ENCODE assay signal across 18 cellular contexts in the genomic region with DNA sequence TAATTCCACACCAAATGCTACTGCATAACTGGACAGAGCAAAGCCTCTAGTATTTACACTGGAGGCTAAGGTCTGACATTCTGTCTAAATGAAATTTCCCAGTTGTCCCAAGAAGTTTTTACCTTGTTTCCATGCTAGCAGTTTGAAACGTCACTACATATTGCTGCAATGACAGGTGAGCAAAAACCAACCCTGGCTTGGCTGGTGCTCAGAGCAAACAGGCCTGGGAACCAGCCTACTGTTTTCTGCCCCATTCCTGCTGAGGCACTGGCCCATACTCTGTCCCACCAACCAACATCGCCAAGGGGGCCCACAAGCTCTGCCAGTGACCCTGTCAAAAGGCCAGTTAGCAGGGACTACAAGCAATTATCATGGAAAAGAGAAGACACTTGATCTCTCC.
DNase-seq lines count a peak whose midpoint lies in the region; FAIRE-seq and TF ChIP-seq lines count a peak whose summit lies in the region.
"Had no signal": no experiment of that assay in that cellular context is flagged by ENCODE, and none has a peak within 500 bp of the region (broad histone marks: within the 10 kb centered on the region; RNA-seq: fewer than 3 reads in every experiment).

No MANE protein-coding gene starts in this region.

- H3K27ac ChIP-seq in HUES64 (ENCODE audit: low read depth, low read length): peak overlapping the region; percentile 21; the same call in 1 of the 2 replicates
- H3K27ac ChIP-seq in H1 (ENCODE audit: low read depth, low read length): no peak overlapping the region

- no peak overlapping the region for H3K4me3 Mint-ChIP-seq in mesothelial cell of epicardium
- H3K4me3 Mint-ChIP-seq: CD4-positive, CD25-positive, alpha-beta regulatory T cell; H9 had no signal

- TF ChIP-seq EP300 in H1 (IDR thresholded peaks at IDR 0.05; ENCODE audit: borderline replicate concordance in 1 of 2, low read depth in 2 of 2, low read length in 2 of 2): no peak

- TF ChIP-seq CTCF in H1 (IDR thresholded peaks at IDR 0.05; ENCODE audit: control extremely low read depth in 1 of 3, insufficient read depth in 1 of 3, low read depth in 1 of 3, low read length in 3 of 3): no peak
- TF ChIP-seq CTCF in mesothelial cell of epicardium (IDR thresholded peaks at IDR 0.05; ENCODE audit: unreplicated experiment): no peak

- H2BK120ac ChIP-seq in H1 (replicated peaks; ENCODE audit: low read depth, low read length): no peak overlapping the region

- no peak for TF ChIP-seq POLR2A in H1 (IDR thresholded peaks at IDR 0.05; ENCODE audit: control extremely low read depth in 1 of 2, low read depth in 2 of 2, low read length in 2 of 2)

- H3K79me2 ChIP-seq in H1 (ENCODE audit: control insufficient read depth in 1 of 2, insufficient read depth in 2 of 2, low read length in 2 of 2): no peaks in the 10 kb centered on the region

- H3K36me3 ChIP-seq in HUES64 (ENCODE audit: insufficient read depth, low read length) (no peaks in the 10 kb centered on the region), H1 (ENCODE audit: control insufficient read depth in 2 of 4, insufficient read depth in 4 of 4, low read length in 3 of 4) (no peaks in the 10 kb centered on the region)
- H3K36me3 ChIP-seq: BE2C had no signal

- H3K27ac Mint-ChIP-seq in mesothelial cell of epicardium: peak overlapping the region; percentile 43
- H3K27ac Mint-ChIP-seq: CD4-positive, CD25-positive, alpha-beta regulatory T cell; H9 had no signal

- no peak overlapping the region for H3K14ac ChIP-seq in H1 (ENCODE audit: insufficient read length)

- no peak overlapping the region for H3K18ac ChIP-seq in H1 (ENCODE audit: extremely low read depth, low read length)

- 85% methylated on average over 2 of the region's 2 CpGs for WGBS in HUES64
- WGBS in H1 (ENCODE audit: extremely low coverage in 1 of 2, insufficient coverage in 1 of 2, insufficient read length in 1 of 2, insufficient replicate concordance in 2 of 2, low coverage in 1 of 2, low lambda C conversion rate in 2 of 2, missing lambda C conversion rate in 1 of 2), 2 experiments: 48% methylated on average over 2 of the region's 2 CpGs; no CpG with 5 or more reads in 1 of the 2 experiments

- no peak overlapping the region for H3K23ac ChIP-seq in H1 (ENCODE audit: insufficient read length)

- 0 out of 2 replicates have a peak overlapping the region, but pooled peaks have one; percentile 22 for H4K8ac ChIP-seq in H1 (ENCODE audit: extremely low read depth, insufficient read depth, low read length)

- no peak for FAIRE-seq in H1 (lab: Jason Lieb, UNC)
- FAIRE-seq: A204.1, D721Med, G401.6, GM12892, GM18507 had no signal

- no peaks in the 10 kb centered on the region for H3K9me3 Mint-ChIP-seq in mesothelial cell of epicardium
- H3K9me3 Mint-ChIP-seq: CD4-positive, CD25-positive, alpha-beta regulatory T cell had no signal

- H2BK20ac ChIP-seq in H1 (ENCODE audit: low read length): no peak overlapping the region

- H3K4me1 Mint-ChIP-seq in mesothelial cell of epicardium: peaks cover 62% of the 10 kb centered on the region
- H3K4me1 Mint-ChIP-seq: CD4-positive, CD25-positive, alpha-beta regulatory T cell had no signal

- peaks cover 57% of the 10 kb centered on the region for H3K4me1 ChIP-seq in HUES64 (ENCODE audit: insufficient read depth, low read length)
- peaks cover 8 to 30% (median 27%) of the 10 kb centered on the region in 4 experiments for H3K4me1 ChIP-seq in H1 (replicated peaks in 1 of 4; ENCODE audit: control insufficient read depth in 3 of 4, insufficient read depth in 4 of 4, low read length in 3 of 4)
- H3K4me1 ChIP-seq: BE2C, Caco-2 had no signal

- no peak for DNase-seq in H1 (ENCODE audit: low read depth in 1 of 2, low spot score in 2 of 2)
- DNase-seq in mesothelial cell of epicardium (ENCODE audit: low spot score in 2 of 2, unreplicated experiment in 2 of 2): no peak
- DNase-seq in RPMI8226: no peak
- no peak for DNase-seq in NCI-H1417 (lab: John Stamatoyannopoulos, UW)
- DNase-seq in NCI-H526 treated with DMSO at 0.1 percent for 48 hours (lab: John Stamatoyannopoulos, UW): no peak
- DNase-seq: ACHN; BE2C; C1 segment of cervical spinal cord; Caco-2; CD4-positive, CD25-positive, alpha-beta regulatory T cell; GOT3; H9 had no signal

- no peaks in the 10 kb centered on the region for H3K27me3 Mint-ChIP-seq in mesothelial cell of epicardium (ENCODE audit: low read depth)
- H3K27me3 Mint-ChIP-seq: CD4-positive, CD25-positive, alpha-beta regulatory T cell had no signal

- H3K56ac ChIP-seq in H1 (replicated peaks; ENCODE audit: insufficient read length, low read depth, low read length): no peak overlapping the region

- no peak overlapping the region for H4K5ac ChIP-seq in H1 (ENCODE audit: insufficient read length, low read depth, low read length)

- H3K9ac ChIP-seq in HUES64 (ENCODE audit: low read depth, low read length): no peak overlapping the region
- H3K9ac ChIP-seq in H1 (replicated peaks in 1 of 4; ENCODE audit: extremely low read depth in 1 of 4, low read depth in 3 of 4, low read length in 3 of 4): no peak overlapping the region

- CTCF ChIA-PET in H1 (lab: Charles Lee; ENCODE audit: partially characterized antibody): interaction anchor here (0.6 kb wide), 1 partner anchor 71 kb away, joined by 4 read pairs; no protein-coding TSS in a partner anchor

- H3K4me3 ChIP-seq in HUES64 (ENCODE audit: low read length) (no peak overlapping the region), H1 (ENCODE audit: extremely low read depth in 1 of 4, insufficient read depth in 2 of 4, low read depth in 3 of 4, low read length in 4 of 4) (no peak overlapping the region)

- peaks cover 0 to 1% of the 10 kb centered on the region in 2 experiments for H4K20me1 ChIP-seq in H1 (replicated peaks in 1 of 2; ENCODE audit: control insufficient read depth in 1 of 2, insufficient read depth in 2 of 2, low read length in 2 of 2)

- no peak for TF ChIP-seq RAD21 in H1 (IDR thresholded peaks at IDR 0.05 in 1 of 2, conservative IDR thresholded peaks at IDR 0.05 in 1 of 2; ENCODE audit: low read depth in 2 of 2, low read length in 2 of 2)

- no peak overlapping the region for H3K4ac ChIP-seq in H1 (replicated peaks; ENCODE audit: insufficient read length, low read depth, low read length)

- no peaks in the 10 kb centered on the region for H3K23me2 ChIP-seq in H1 (ENCODE audit: low read depth, low read length)

- no peak overlapping the region; the same call in 1 of the 2 replicates for H2BK5ac ChIP-seq in H1 (ENCODE audit: low read depth, low read length)

- peaks cover 24% of the 10 kb centered on the region for H3K36me3 Mint-ChIP-seq in mesothelial cell of epicardium
- H3K36me3 Mint-ChIP-seq: CD4-positive, CD25-positive, alpha-beta regulatory T cell had no signal

- POLR2A ChIA-PET in H1 (lab: Charles Lee; ENCODE audit: partially characterized antibody): no interaction called here

- no peak overlapping the region; a peak in 1 of 4 replicates for H3K4me2 ChIP-seq in H1 (ENCODE audit: insufficient read depth in 1 of 2, low read depth in 2 of 2, low read length in 2 of 2)

- H2BK12ac ChIP-seq in H1 (ENCODE audit: low read depth, low read length): no peak overlapping the region

- H2BK15ac ChIP-seq in H1 (ENCODE audit: low read length): no peak overlapping the region

- no peak overlapping the region for H4K91ac ChIP-seq in H1 (replicated peaks; ENCODE audit: insufficient read length, low read length)

- H3K79me1 ChIP-seq in H1 (ENCODE audit: low read depth, low read length): no peaks in the 10 kb centered on the region

- no peak overlapping the region for H2AK5ac ChIP-seq in H1 (ENCODE audit: low read depth, low read length)

- no peak overlapping the region for H2AFZ ChIP-seq in H1 (ENCODE audit: low read length)

- H3K27me3 ChIP-seq in HUES64 (ENCODE audit: insufficient read depth, low read length) (peaks cover 19% of the 10 kb centered on the region; the same call in 1 of the 2 replicates), H1 (replicated peaks in 1 of 4; ENCODE audit: control insufficient read depth in 3 of 4, extremely low read depth in 1 of 4, insufficient read depth in 3 of 4, low read length in 3 of 4) (peaks cover 1 to 9% (median 4%) of the 10 kb centered on the region in 4 experiments; a peak in 5 of 7 replicates)
- H3K27me3 ChIP-seq: BE2C had no signal

- H3K9me3 ChIP-seq in HUES64 (ENCODE audit: insufficient read depth, low read depth, low read length) (no peaks in the 10 kb centered on the region), H1 (ENCODE audit: insufficient read depth in 2 of 2, low read depth in 1 of 2, low read length in 1 of 2) (no peaks in the 10 kb centered on the region)
- H3K9me3 ChIP-seq: BE2C, Caco-2 had no signal

TF ChIP-seq in H1, 55 proteins besides CTCF, POLR2A, EP300 and RAD21 (continues in another document):
- TF ChIP-seq CBX5 (IDR thresholded peaks at IDR 0.05; ENCODE audit: low read depth, low read length) (no peak), SAP30 (IDR thresholded peaks at IDR 0.05; ENCODE audit: insufficient read depth, insufficient replicate concordance, low read length) (no peak), TBP (IDR thresholded peaks at IDR 0.05; ENCODE audit: low read depth, low read length) (no peak), BACH1 (IDR thresholded peaks at IDR 0.05; ENCODE audit: low read length) (no peak), CHD1 (IDR thresholded peaks at IDR 0.05; ENCODE audit: low read depth, low read length) (no peak), BRCA1 (IDR thresholded peaks at IDR 0.05; ENCODE audit: low read depth, low read length) (no peak), CTBP2 (IDR thresholded peaks at IDR 0.05; ENCODE audit: borderline replicate concordance, insufficient read depth, insufficient read length, low read length) (no peak), EGR1 (IDR thresholded peaks at IDR 0.05; ENCODE audit: borderline replicate concordance, low read depth, low read length) (no peak), BCL11A (IDR thresholded peaks at IDR 0.05; ENCODE audit: low read depth in 2 of 2, low read length in 2 of 2) (no peak), KDM4A (IDR thresholded peaks at IDR 0.05; ENCODE audit: low read depth, low read length, severe bottlenecking) (no peak), GABPA (IDR thresholded peaks at IDR 0.05; ENCODE audit: borderline replicate concordance, insufficient read depth, low read length) (no peak), JUN (IDR thresholded peaks at IDR 0.05; ENCODE audit: low read depth, low read length) (no peak), TCF12 (IDR thresholded peaks at IDR 0.05; ENCODE audit: low read depth, low read length) (no peak), SP4 (IDR thresholded peaks at IDR 0.05; ENCODE audit: low read length) (no peak), SUZ12 (IDR thresholded peaks at IDR 0.05; ENCODE audit: low read length) (no peak), CBX8 (IDR thresholded peaks at IDR 0.05; ENCODE audit: borderline replicate concordance, low read depth, low read length) (no peak)
- TF ChIP-seq, protein P1, sequence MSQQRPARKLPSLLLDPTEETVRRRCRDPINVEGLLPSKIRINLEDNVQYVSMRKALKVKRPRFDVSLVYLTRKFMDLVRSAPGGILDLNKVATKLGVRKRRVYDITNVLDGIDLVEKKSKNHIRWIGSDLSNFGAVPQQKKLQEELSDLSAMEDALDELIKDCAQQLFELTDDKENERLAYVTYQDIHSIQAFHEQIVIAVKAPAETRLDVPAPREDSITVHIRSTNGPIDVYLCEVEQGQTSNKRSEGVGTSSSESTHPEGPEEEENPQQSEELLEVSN (IDR thresholded peaks at IDR 0.05): no peak
